In genomic region chr14:80965041-80965440, GRCh38 we compare ENCODE assay signal across 26 cellular contexts. TPM values are rescaled to one million over a fixed set of nuclear protein-coding genes. Genes with fewer than 3 reads are reported as not detected.
"Had no signal": no experiment of that assay in that cellular context is flagged by ENCODE, and none has a peak within 500 bp of the region (broad histone marks: within the 10 kb centered on the region; RNA-seq: fewer than 3 reads in every experiment).

No MANE protein-coding gene starts in this region.

- FAIRE-seq: pancreas had no signal

- H3K36me3 Mint-ChIP-seq: activated naive CD4-positive, alpha-beta T cell treated with anti-CD3 and anti-CD28 coated beads, Interleukin-2, amount 50 U/mL, for 72 hours; naive thymus-derived CD8-positive, alpha-beta T cell; stimulated activated naive B cell treated with anti-CD40 and anti-IgM and Interleukin-4, amounts not matched to agents 10 μg/mL and 1 μg/mL and 100 μg/mL, for 72 hours had no signal

- H3K27me3 Mint-ChIP-seq: activated B cell treated with CpG ODN at 0.5 μM for 24 hours; activated CD8-positive, alpha-beta T cell treated with anti-CD3 and anti-CD28 coated beads for 36 hours; naive thymus-derived CD8-positive, alpha-beta T cell had no signal

- H3K36me3 ChIP-seq: heart right ventricle, pancreas, prostate gland, suprapubic skin, tibial nerve had no signal

- ATAC-seq: activated CD8-positive, alpha-beta T cell treated with anti-CD3 and anti-CD28 coated beads for 36 hours; activated naive CD4-positive, alpha-beta T cell treated with anti-CD3 and anti-CD28 coated beads, Interleukin-2, amount 50 U/mL, for 72 hours; activated T-cell treated with anti-CD3 and anti-CD28 coated beads, Interleukin-2, amount 50 U/mL, for 72 hours; heart right ventricle; naive thymus-derived CD8-positive, alpha-beta T cell; pancreas; stimulated activated naive B cell treated with anti-CD40 and anti-IgM and Interleukin-4, amounts not matched to agents 10 μg/mL and 1 μg/mL and 100 μg/mL, for 72 hours had no signal

- H3K27me3 ChIP-seq: pancreas, suprapubic skin, tibial nerve had no signal

- H3K27ac ChIP-seq: coronary artery, dorsolateral prefrontal cortex, heart right ventricle, pancreas, prostate gland, suprapubic skin, tibial nerve had no signal

- H3K4me1 ChIP-seq: pancreas, prostate gland, tibial nerve had no signal

- H3K4me3 ChIP-seq: coronary artery, dorsolateral prefrontal cortex, heart right ventricle, pancreas, prostate gland, suprapubic skin, tibial nerve had no signal

- H3K9me3 Mint-ChIP-seq: activated B cell treated with CpG ODN at 0.5 μM for 24 hours; activated CD8-positive, alpha-beta T cell treated with anti-CD3 and anti-CD28 coated beads for 36 hours; activated naive CD4-positive, alpha-beta T cell treated with anti-CD3 and anti-CD28 coated beads, Interleukin-2, amount 50 U/mL, for 72 hours; activated T-cell treated with anti-CD3 and anti-CD28 coated beads, Interleukin-2, amount 50 U/mL, for 72 hours; naive thymus-derived CD8-positive, alpha-beta T cell; neural crest cell; stimulated activated naive B cell treated with anti-CD40 and anti-IgM and Interleukin-4, amounts not matched to agents 10 μg/mL and 1 μg/mL and 100 μg/mL, for 72 hours had no signal

- H3K4me3 Mint-ChIP-seq: activated B cell treated with CpG ODN at 0.5 μM for 24 hours; activated CD8-positive, alpha-beta T cell treated with anti-CD3 and anti-CD28 coated beads for 36 hours; activated T-cell treated with anti-CD3 and anti-CD28 coated beads, Interleukin-2, amount 50 U/mL, for 72 hours; naive thymus-derived CD8-positive, alpha-beta T cell; neural crest cell; stimulated activated naive B cell treated with anti-CD40 and anti-IgM and Interleukin-4, amounts not matched to agents 10 μg/mL and 1 μg/mL and 100 μg/mL, for 72 hours; T-helper 2 cell treated with Interferon-gamma antibody and Interleukin-4, amounts not matched to agents 5 μg/mL and 100 μg/mL, for 36 hours had no signal

- H3K4me1 Mint-ChIP-seq: neural crest cell had no signal

- DNase-seq: activated B cell treated with CpG ODN at 0.5 μM for 24 hours; activated CD4-positive, alpha-beta T cell treated with anti-CD3 and anti-CD28 coated beads, Interleukin-2, amount 50 U/mL, for 1 hour; activated CD8-positive, alpha-beta T cell treated with anti-CD3 and anti-CD28 coated beads for 36 hours; activated naive CD4-positive, alpha-beta T cell; activated T-cell treated with anti-CD3 and anti-CD28 coated beads, Interleukin-2, amount 50 U/mL, for 72 hours; dorsolateral prefrontal cortex; effector memory CD4-positive, alpha-beta T cell; foreskin fibroblast; heart right ventricle; midbrain; naive thymus-derived CD8-positive, alpha-beta T cell; nucleus accumbens; pancreas; stimulated activated CD4-positive, alpha-beta T cell treated with anti-CD3 and anti-CD28 coated beads, Interleukin-15, amount 100 ng/mL, for 24 hours; stimulated activated CD4-positive, alpha-beta T cell treated with anti-CD3 and anti-CD28 coated beads, Interleukin-2, amount 100 ng/mL, for 24 hours; stimulated activated naive B cell treated with anti-CD40 and anti-IgM and Interleukin-4, amounts not matched to agents 10 μg/mL and 1 μg/mL and 100 μg/mL, for 72 hours had no signal

- H3K9me3 ChIP-seq: heart right ventricle, pancreas, prostate gland, suprapubic skin, tibial nerve had no signal

RNA-seq across cellular contexts. Expression of gene TSHR, which starts 9.6 kb away (rescaled TPM):
- total RNA-seq: activated B cell treated with CpG ODN at 0.5 μM for 24 hours; activated naive CD4-positive, alpha-beta T cell treated with anti-CD3 and anti-CD28 coated beads, Interleukin-2, amount 50 U/mL, for 72 hours; activated T-cell treated with anti-CD3 and anti-CD28 coated beads, Interleukin-2, amount 50 U/mL, for 72 hours; glomerular endothelial cell; heart right ventricle; kidney epithelial cell; naive thymus-derived CD8-positive, alpha-beta T cell; neural crest cell; suprapubic skin; ureter had no signal
